1 cellular context compared by ENCODE assay signal in the genomic region with DNA sequence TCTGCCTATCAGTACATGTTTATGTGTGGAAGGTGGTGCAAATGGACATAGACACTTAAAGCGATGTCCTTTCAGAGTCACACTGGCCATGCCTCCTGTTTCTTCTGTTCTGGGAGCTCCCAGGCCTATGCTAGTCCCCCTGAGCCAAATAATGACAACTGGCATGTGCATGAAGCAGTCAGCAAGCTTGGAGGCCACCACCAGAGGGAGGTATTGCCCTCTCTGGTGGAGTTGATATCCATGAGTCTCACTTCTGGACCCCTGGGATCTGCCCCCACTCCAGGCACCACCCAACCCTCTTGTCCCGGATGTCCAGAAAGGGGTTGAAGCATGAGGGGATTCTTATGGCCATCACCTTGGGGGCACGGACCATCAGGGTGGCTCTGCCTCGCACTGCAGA.
TF ChIP-seq lines count a peak whose summit lies in the region.

No MANE protein-coding gene starts in this region.

TF ChIP-seq in GM23338, 12 proteins besides CTCF, POLR2A, EP300 and RAD21 (continued from another document):
- TF ChIP-seq, protein P1, sequence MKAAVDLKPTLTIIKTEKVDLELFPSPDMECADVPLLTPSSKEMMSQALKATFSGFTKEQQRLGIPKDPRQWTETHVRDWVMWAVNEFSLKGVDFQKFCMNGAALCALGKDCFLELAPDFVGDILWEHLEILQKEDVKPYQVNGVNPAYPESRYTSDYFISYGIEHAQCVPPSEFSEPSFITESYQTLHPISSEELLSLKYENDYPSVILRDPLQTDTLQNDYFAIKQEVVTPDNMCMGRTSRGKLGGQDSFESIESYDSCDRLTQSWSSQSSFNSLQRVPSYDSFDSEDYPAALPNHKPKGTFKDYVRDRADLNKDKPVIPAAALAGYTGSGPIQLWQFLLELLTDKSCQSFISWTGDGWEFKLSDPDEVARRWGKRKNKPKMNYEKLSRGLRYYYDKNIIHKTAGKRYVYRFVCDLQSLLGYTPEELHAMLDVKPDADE (IDR thresholded peaks at IDR 0.05), result no peak
TF ChIP-seq in GM23338: peak in this region for 0.
